ENCODE assay signal across 20 cellular contexts in genomic region chr18:71168576-71169145, GRCh38.
"Had no signal": no experiment of that assay in that cellular context is flagged by ENCODE, and none has a peak within 500 bp of the region (broad histone marks: within the 10 kb centered on the region; RNA-seq: fewer than 3 reads in every experiment).

No MANE protein-coding gene starts in this region.

- H3K9me3 ChIP-seq: right atrium auricular region had no signal

- H3K9me3 Mint-ChIP-seq: activated naive CD8-positive, alpha-beta T cell treated with anti-CD3 and anti-CD28 coated beads for 36 hours; activated T-cell treated with anti-CD3 and anti-CD28 coated beads, Interleukin-2, amount 50 U/mL, for 72 hours; endodermal cell; nephron; stimulated activated naive CD8-positive, alpha-beta T cell treated with anti-CD3 and anti-CD28 coated beads, Interleukin-15, Interleukin-2, amounts not matched to agents 100 ng/mL and 50 ng/mL, for 24 hours had no signal

- DNase-seq: activated CD4-positive, alpha-beta T cell treated with anti-CD3 and anti-CD28 coated beads for 48 hours; activated CD8-positive, alpha-beta memory T cell treated with anti-CD3 and anti-CD28 coated beads, Interleukin-2, amount 50 U/mL, for 48 hours; activated gamma-delta T cell treated with Interleukin-2 at 50 U/mL for 16 hours; activated naive CD8-positive, alpha-beta T cell treated with anti-CD3 and anti-CD28 coated beads for 36 hours; activated T-cell treated with anti-CD3 and anti-CD28 coated beads, Interleukin-2, amount 50 U/mL, for 72 hours; amygdala; endodermal cell; erythroblast; glutamatergic neuron; kidney glomerular epithelial cell; nucleus accumbens; posterior cingulate gyrus; stimulated activated CD4-positive, alpha-beta T cell treated with anti-CD3 and anti-CD28 coated beads, Interleukin-15, amount 100 ng/mL, for 24 hours; T-helper 2 cell; trophoblast cell had no signal

- ATAC-seq: activated T-cell treated with anti-CD3 and anti-CD28 coated beads, Interleukin-2, amount 50 U/mL, for 72 hours had no signal

- H3K4me1 ChIP-seq: right atrium auricular region, suprapubic skin had no signal

- H3K4me3 Mint-ChIP-seq: activated naive CD8-positive, alpha-beta T cell treated with anti-CD3 and anti-CD28 coated beads for 36 hours; activated T-cell treated with anti-CD3 and anti-CD28 coated beads, Interleukin-2, amount 50 U/mL, for 72 hours; endodermal cell; nephron; stimulated activated naive CD8-positive, alpha-beta T cell treated with anti-CD3 and anti-CD28 coated beads, Interleukin-15, Interleukin-2, amounts not matched to agents 100 ng/mL and 50 ng/mL, for 24 hours had no signal

- H3K27ac ChIP-seq: right atrium auricular region, skin epidermis, suprapubic skin had no signal

- H3K36me3 Mint-ChIP-seq: activated naive CD8-positive, alpha-beta T cell treated with anti-CD3 and anti-CD28 coated beads for 36 hours had no signal

- H3K27ac Mint-ChIP-seq: activated naive CD8-positive, alpha-beta T cell treated with anti-CD3 and anti-CD28 coated beads for 36 hours; activated T-cell treated with anti-CD3 and anti-CD28 coated beads, Interleukin-2, amount 50 U/mL, for 72 hours; endodermal cell; nephron; stimulated activated naive CD8-positive, alpha-beta T cell treated with anti-CD3 and anti-CD28 coated beads, Interleukin-15, Interleukin-2, amounts not matched to agents 100 ng/mL and 50 ng/mL, for 24 hours had no signal

- H3K27me3 Mint-ChIP-seq: stimulated activated naive CD8-positive, alpha-beta T cell treated with anti-CD3 and anti-CD28 coated beads, Interleukin-15, Interleukin-2, amounts not matched to agents 100 ng/mL and 50 ng/mL, for 24 hours had no signal

- H3K36me3 ChIP-seq: right atrium auricular region, suprapubic skin had no signal

- H3K4me1 Mint-ChIP-seq: activated naive CD8-positive, alpha-beta T cell treated with anti-CD3 and anti-CD28 coated beads for 36 hours; nephron had no signal

- H3K4me3 ChIP-seq: right atrium auricular region, skin epidermis, suprapubic skin had no signal

- H3K27me3 ChIP-seq: right atrium auricular region, suprapubic skin had no signal
